Comparison of ENCODE assay signal across 33 cellular contexts in the genomic region with DNA sequence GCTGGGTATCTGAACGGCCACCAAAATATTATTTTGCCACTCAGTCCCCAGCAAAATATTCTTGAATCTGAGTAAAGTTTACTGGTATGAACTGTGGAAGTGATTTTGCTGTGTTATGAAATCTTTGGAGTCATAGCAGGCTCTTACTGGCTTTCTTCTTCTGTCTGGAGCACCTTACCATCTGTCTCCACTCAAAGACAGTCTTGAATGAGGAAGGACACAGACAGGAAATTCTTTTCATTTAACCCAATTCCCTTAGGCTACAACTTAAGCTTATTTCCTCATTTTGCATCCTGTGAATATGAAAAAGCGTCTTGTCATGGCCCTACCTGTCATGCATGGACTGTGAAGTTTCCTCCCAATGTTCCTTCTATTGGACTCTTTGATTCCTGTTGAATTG. TPM values are rescaled to one million over a fixed set of nuclear protein-coding genes. Genes with fewer than 3 reads are reported as not detected.
DNase-seq lines count a peak whose midpoint lies in the region; ATAC-seq and TF ChIP-seq lines count a peak whose summit lies in the region.
"Had no signal": no experiment of that assay in that cellular context is flagged by ENCODE, and none has a peak within 500 bp of the region (broad histone marks: within the 10 kb centered on the region; RNA-seq: fewer than 3 reads in every experiment).

No MANE protein-coding gene starts in this region.

- H2AFZ ChIP-seq in mesenchymal stem cell (ENCODE audit: low read depth, low read length) = no peak overlapping the region

- peaks cover 38 to 52% (median 47%) of the 10 kb centered on the region in 10 experiments for H3K4me1 ChIP-seq in BLaER1 treated with 17β-estradiol and CSF1 and Interleukin-3, amounts not matched to agents 10 nM and 100 nM
- H3K4me1 ChIP-seq in mesenchymal stem cell (ENCODE audit: control insufficient read depth, insufficient read depth, low read depth, low read length) = peaks cover 2% of the 10 kb centered on the region
- H3K4me1 ChIP-seq: colonic mucosa, psoas muscle, vagina had no signal

- H2AK5ac ChIP-seq in mesenchymal stem cell (ENCODE audit: low read length, severe bottlenecking) = no peak overlapping the region

- H3K9me3 ChIP-seq in BLaER1 treated with 17β-estradiol and CSF1 and Interleukin-3, amounts not matched to agents 10 nM and 100 nM (replicated peaks in 1 of 11) = peaks cover 0 to 21% (median 14%) of the 10 kb centered on the region in 11 experiments; a peak in 15 of 22 replicates
- no peaks in the 10 kb centered on the region for H3K9me3 ChIP-seq in mesenchymal stem cell (ENCODE audit: control insufficient read depth, low read length)
- H3K9me3 ChIP-seq: colonic mucosa, psoas muscle, thoracic aorta, vagina had no signal

- no peak overlapping the region for H3K4ac ChIP-seq in mesenchymal stem cell (ENCODE audit: low read depth in 1 of 2, low read length in 2 of 2)

- in situ Hi-C loops in KBM-7 (cut with MboI; ENCODE audit: low pct_unique_long_range_greater_than_20kb, low sequenced_read_pairs) = loop anchor here (25.0 kb wide), 1 partner anchor 443 kb away; no protein-coding TSS in a partner anchor

- H3K14ac ChIP-seq in mesenchymal stem cell (ENCODE audit: low read length in 2 of 2) = no peak overlapping the region

- H2BK12ac ChIP-seq in mesenchymal stem cell (ENCODE audit: low read length in 2 of 2) = no peak overlapping the region

- ATAC-seq in HG03108 (IDR thresholded peaks at IDR 0.05; ENCODE audit: unreplicated experiment) (no peak), HG03097 (IDR thresholded peaks at IDR 0.05; ENCODE audit: low FRiP score, unreplicated experiment) (no peak)
- ATAC-seq: CD8-positive, alpha-beta T cell; effector memory CD8-positive, alpha-beta T cell; left lobe of liver; naive thymus-derived CD4-positive, alpha-beta T cell; Panc1; psoas muscle had no signal

- peak; percentile 31 for DNase-seq in KBM-7
- DNase-seq in cardiac fibroblast (ENCODE audit: low read depth in 2 of 2) = peak; percentile 48 to 49
- DNase-seq in mesenchymal stem cell = no peak
- no peak for DNase-seq in NCI-H1930 (lab: John Stamatoyannopoulos, UW)
- DNase-seq in NCI-H774 (lab: John Stamatoyannopoulos, UW) = no peak
- DNase-seq: activated B cell treated with CpG ODN at 0.5 μM for 24 hours; activated CD4-positive, alpha-beta T cell treated with anti-CD3 and anti-CD28 coated beads, Interleukin-2, amount 50 U/mL, for 48 hours; activated naive CD4-positive, alpha-beta T cell treated with anti-CD3 and anti-CD28 coated beads for 36 hours; CD8-positive, alpha-beta T cell; colonic mucosa; DMS 273 treated with DMSO at 0.1 percent for 48 hours; effector memory CD8-positive, alpha-beta T cell; H9; hypothalamus; immature natural killer cell; naive thymus-derived CD4-positive, alpha-beta T cell; NCI-H1048; NCI-H1694; NCI-H510A; nucleus accumbens; psoas muscle; SIG-M5; stimulated activated CD4-positive, alpha-beta T cell treated with anti-CD3 and anti-CD28 coated beads, Interleukin-15, amount 100 ng/mL, for 24 hours; stimulated activated naive CD4-positive, alpha-beta T cell treated with Interleukin-2 at 50 U/mL for 16 hours had no signal

- H4K20me1 ChIP-seq in BLaER1 treated with 17β-estradiol and CSF1 and Interleukin-3, amounts not matched to agents 10 nM and 100 nM = no peaks in the 10 kb centered on the region

- H3K27me3 ChIP-seq in BLaER1 treated with 17β-estradiol and CSF1 and Interleukin-3, amounts not matched to agents 10 nM and 100 nM = no peaks in the 10 kb centered on the region
- no peaks in the 10 kb centered on the region for H3K27me3 ChIP-seq in mesenchymal stem cell (ENCODE audit: control insufficient read depth in 1 of 2, insufficient read depth in 1 of 2, low read length in 2 of 2)
- H3K27me3 ChIP-seq: brain microvascular endothelial cell, colonic mucosa, vagina had no signal

- H4K91ac ChIP-seq in mesenchymal stem cell (ENCODE audit: low read length) = no peak overlapping the region

- H2BK15ac ChIP-seq in mesenchymal stem cell (ENCODE audit: low read depth, poor library complexity, severe bottlenecking) = no peak overlapping the region

- H2BK120ac ChIP-seq in mesenchymal stem cell (ENCODE audit: low read depth, low read length) = no peak overlapping the region

- TF ChIP-seq CTCF in cardiac fibroblast (IDR thresholded peaks at IDR 0.05; ENCODE audit: low read depth, low read length) = no peak

- 42% methylated on average over 2 of the region's 2 CpGs for WGBS in mesenchymal stem cell

- no peak overlapping the region for H3K18ac ChIP-seq in mesenchymal stem cell (ENCODE audit: low read depth in 1 of 2, low read length in 2 of 2)

- H3K23ac ChIP-seq in mesenchymal stem cell (ENCODE audit: low read length in 2 of 2) = no peak overlapping the region

- no peaks in the 10 kb centered on the region for H3K36me3 ChIP-seq in BLaER1 treated with 17β-estradiol and CSF1 and Interleukin-3, amounts not matched to agents 10 nM and 100 nM
- H3K36me3 ChIP-seq in mesenchymal stem cell (ENCODE audit: control insufficient read depth in 1 of 2, insufficient read depth in 2 of 2, low read depth in 1 of 2, low read length in 2 of 2) = no peaks in the 10 kb centered on the region
- H3K36me3 ChIP-seq: brain microvascular endothelial cell, colonic mucosa, thoracic aorta, vagina had no signal

- peak overlapping the region in 8 of 11 experiments; percentile 53 to 80 (median 66); a peak in 16 of 22 replicates for H3K27ac ChIP-seq in BLaER1 treated with 17β-estradiol and CSF1 and Interleukin-3, amounts not matched to agents 10 nM and 100 nM
- H3K27ac ChIP-seq in mesenchymal stem cell (ENCODE audit: low read length, poor library complexity, severe bottlenecking) = peak overlapping the region; percentile 23
- H3K27ac ChIP-seq: brain microvascular endothelial cell, colonic mucosa, KMS-11, psoas muscle, thoracic aorta, vagina had no signal

- H4K8ac ChIP-seq in mesenchymal stem cell (ENCODE audit: low read length) = no peak overlapping the region

- peak overlapping the region in 4 of 11 experiments; percentile 20 to 59 (median 44); a peak in 7 of 22 replicates for H3K9ac ChIP-seq in BLaER1 treated with 17β-estradiol and CSF1 and Interleukin-3, amounts not matched to agents 10 nM and 100 nM
- H3K9ac ChIP-seq in mesenchymal stem cell (ENCODE audit: low read length) = no peak overlapping the region
- H3K9ac ChIP-seq: KMS-11 had no signal

- H3K79me1 ChIP-seq in mesenchymal stem cell (replicated peaks; ENCODE audit: low read length, poor library complexity, severe bottlenecking) = no peaks in the 10 kb centered on the region

- H3K4me3 ChIP-seq in BLaER1 treated with 17β-estradiol and CSF1 and Interleukin-3, amounts not matched to agents 10 nM and 100 nM = peak overlapping the region in 2 of 10 experiments; percentile 2 to 9; a peak in 1 of 20 replicates
- no peak overlapping the region for H3K4me3 ChIP-seq in cardiac fibroblast (replicated peaks in 1 of 2; ENCODE audit: low read depth in 2 of 2, low read length in 2 of 2)
- no peak overlapping the region for H3K4me3 ChIP-seq in mesenchymal stem cell (ENCODE audit: insufficient read depth in 1 of 2, low read depth in 1 of 2, low read length in 2 of 2)
- H3K4me3 ChIP-seq: colonic mucosa, psoas muscle, thoracic aorta, vagina had no signal

- H2BK5ac ChIP-seq in mesenchymal stem cell (ENCODE audit: low read depth, low read length, poor library complexity, severe bottlenecking) = no peak overlapping the region

- peak overlapping the region; percentile 60 to 91 (median 82) for H3K4me2 ChIP-seq in BLaER1 treated with 17β-estradiol and CSF1 and Interleukin-3, amounts not matched to agents 10 nM and 100 nM
- H3K4me2 ChIP-seq in mesenchymal stem cell (ENCODE audit: low read length, poor library complexity, severe bottlenecking) = no peak overlapping the region
- H3K4me2 ChIP-seq: KMS-11 had no signal

RNA-seq across cellular contexts. Expression of a gene that starts 24.7 kb away (rescaled TPM):
- 0.10 TPM for polyA plus RNA-seq in mesenchymal stem cell (2013, experiment 1 of 2)
- polyA plus RNA-seq in mesenchymal stem cell (2013, experiment 2 of 2) = 0.07 TPM
- polyA plus RNA-seq: immature natural killer cell; naive thymus-derived CD4-positive, alpha-beta T cell had no signal

Comparison
In these comparisons a context has a peak if more than half of its experiments do, and no peak if none do; other contexts are left out.
1. DNase-seq: peak in KBM-7 (single experiment) and cardiac fibroblast (2 of 2); none in mesenchymal stem cell (single experiment), NCI-H1930 (0 of 2) and NCI-H774 (single experiment).